In the genomic region with DNA sequence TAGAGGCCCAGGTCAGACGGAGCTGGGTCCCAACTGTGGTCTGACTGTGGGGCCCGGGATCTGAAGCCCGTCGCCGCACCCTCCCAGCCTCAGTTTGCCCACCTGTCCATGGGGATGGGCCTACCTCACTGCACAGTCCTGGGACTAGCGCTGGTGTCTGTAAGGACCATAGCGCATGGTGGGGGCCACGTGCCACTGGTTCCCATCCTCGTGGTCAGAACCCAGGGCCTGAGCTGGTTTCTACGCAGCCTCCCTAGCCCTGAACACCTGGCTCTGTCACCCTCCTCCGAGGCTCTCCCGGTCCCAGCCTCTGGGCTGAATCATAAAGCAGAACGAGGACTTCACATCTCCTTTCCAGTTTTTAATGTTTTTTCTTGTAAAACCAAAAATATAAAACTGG, we compare ENCODE assay signal across 2 cellular contexts.
TF ChIP-seq lines count a peak whose summit lies in the region.

No MANE protein-coding gene starts in this region.

TF ChIP-seq in IMR-90, 13 proteins besides CTCF, POLR2A, EP300 and RAD21:
- TF ChIP-seq CHD1 (IDR thresholded peaks at IDR 0.05; ENCODE audit: low read depth, low read length) (no peak), RCOR1 (IDR thresholded peaks at IDR 0.05; ENCODE audit: insufficient replicate concordance, low read length) (no peak), SMC3 (IDR thresholded peaks at IDR 0.05; ENCODE audit: low read depth, low read length) (no peak), MXI1 (IDR thresholded peaks at IDR 0.05; ENCODE audit: borderline replicate concordance, low read depth, low read length) (no peak), MAFK (IDR thresholded peaks at IDR 0.05; ENCODE audit: low read depth, low read length) (no peak), MAZ (IDR thresholded peaks at IDR 0.05; ENCODE audit: borderline replicate concordance, low read depth, low read length) (no peak), NFE2L2 (IDR thresholded peaks at IDR 0.05; ENCODE audit: low read depth, low read length) (no peak), CEBPB (IDR thresholded peaks at IDR 0.05; ENCODE audit: low read depth, low read length) (no peak), FOS (IDR thresholded peaks at IDR 0.05; ENCODE audit: low read depth, low read length) (no peak)
- TF ChIP-seq, protein P1, sequence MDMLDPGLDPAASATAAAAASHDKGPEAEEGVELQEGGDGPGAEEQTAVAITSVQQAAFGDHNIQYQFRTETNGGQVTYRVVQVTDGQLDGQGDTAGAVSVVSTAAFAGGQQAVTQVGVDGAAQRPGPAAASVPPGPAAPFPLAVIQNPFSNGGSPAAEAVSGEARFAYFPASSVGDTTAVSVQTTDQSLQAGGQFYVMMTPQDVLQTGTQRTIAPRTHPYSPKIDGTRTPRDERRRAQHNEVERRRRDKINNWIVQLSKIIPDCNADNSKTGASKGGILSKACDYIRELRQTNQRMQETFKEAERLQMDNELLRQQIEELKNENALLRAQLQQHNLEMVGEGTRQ (IDR thresholded peaks at IDR 0.05; ENCODE audit: low read depth, low read length): no peak
- TF ChIP-seq, protein P2, sequence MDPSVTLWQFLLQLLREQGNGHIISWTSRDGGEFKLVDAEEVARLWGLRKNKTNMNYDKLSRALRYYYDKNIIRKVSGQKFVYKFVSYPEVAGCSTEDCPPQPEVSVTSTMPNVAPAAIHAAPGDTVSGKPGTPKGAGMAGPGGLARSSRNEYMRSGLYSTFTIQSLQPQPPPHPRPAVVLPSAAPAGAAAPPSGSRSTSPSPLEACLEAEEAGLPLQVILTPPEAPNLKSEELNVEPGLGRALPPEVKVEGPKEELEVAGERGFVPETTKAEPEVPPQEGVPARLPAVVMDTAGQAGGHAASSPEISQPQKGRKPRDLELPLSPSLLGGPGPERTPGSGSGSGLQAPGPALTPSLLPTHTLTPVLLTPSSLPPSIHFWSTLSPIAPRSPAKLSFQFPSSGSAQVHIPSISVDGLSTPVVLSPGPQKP (IDR thresholded peaks at IDR 0.05; ENCODE audit: borderline replicate concordance, low read depth, low read length): no peak
TF ChIP-seq in IMR-90: peak in this region for 0.

TF ChIP-seq in K562, 482 proteins besides CTCF, POLR2A, EP300 and RAD21:
- TF ChIP-seq ZKSCAN3 (CRISPR knock-in tag; IDR thresholded peaks at IDR 0.05) (no peak), CAMTA2 (CRISPR knock-in tag; conservative IDR thresholded peaks at IDR 0.05) (no peak), ZNF12 (CRISPR knock-in tag; IDR thresholded peaks at IDR 0.05) (no peak), NFRKB (IDR thresholded peaks at IDR 0.05; ENCODE audit: low read depth) (no peak), ZNF175 (CRISPR knock-in tag; IDR thresholded peaks at IDR 0.05; ENCODE audit: low read depth) (no peak), ZFX (CRISPR knock-in tag; IDR thresholded peaks at IDR 0.05) (peak; percentile 33; the same call in 1 of the 2 replicates), STAG1 (CRISPR knock-in tag; IDR thresholded peaks at IDR 0.05; ENCODE audit: borderline replicate concordance) (no peak), PPARD (CRISPR knock-in tag; IDR thresholded peaks at IDR 0.05) (no peak)
